32 cellular contexts compared by ENCODE assay signal in the genomic region with DNA sequence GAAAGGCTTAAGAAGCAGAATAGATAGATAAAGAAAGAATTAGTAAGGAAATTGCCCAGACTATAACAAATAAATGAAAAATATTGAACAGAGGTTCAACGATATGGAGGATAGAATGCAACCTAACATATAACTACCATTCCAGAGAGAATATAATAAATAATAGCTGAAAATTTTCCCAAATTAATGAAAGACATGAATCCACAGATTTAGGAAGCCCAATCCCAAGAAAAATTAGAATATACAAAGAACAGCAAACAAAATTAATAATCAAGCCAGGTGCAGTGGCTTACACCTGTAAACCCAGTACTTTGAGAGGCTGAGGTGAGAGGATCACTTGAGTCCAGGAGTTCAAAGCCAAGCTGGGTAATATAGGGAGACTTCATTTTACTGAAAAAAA. TPM values are rescaled to one million over a fixed set of nuclear protein-coding genes. Genes with fewer than 3 reads are reported as not detected.
A peak's percentile ranks its signal among the peaks of the same experiment; 100 is the strongest.
DNase-seq lines count a peak whose midpoint lies in the region; ATAC-seq, FAIRE-seq and TF ChIP-seq lines count a peak whose summit lies in the region.
"Had no signal": no experiment of that assay in that cellular context is flagged by ENCODE, and none has a peak within 500 bp of the region (broad histone marks: within the 10 kb centered on the region; RNA-seq: fewer than 3 reads in every experiment).

No MANE protein-coding gene starts in this region.

- H3K36me3 ChIP-seq in HEK293 (ENCODE audit: control insufficient read depth in 2 of 2, insufficient read depth in 1 of 2, low read length in 2 of 2) (no peaks in the 10 kb centered on the region), K562 (ENCODE audit: control insufficient read depth, insufficient read depth, low read length) (no peaks in the 10 kb centered on the region), trophoblast cell (ENCODE audit: control insufficient read depth in 1 of 2, insufficient read depth in 2 of 2, low read length in 2 of 2) (peaks cover 0 to 2% of the 10 kb centered on the region in 2 experiments)
- H3K36me3 ChIP-seq: BE2C; BLaER1; BLaER1 treated with 17β-estradiol and CSF1 and Interleukin-3, amounts not matched to agents 10 nM and 100 nM had no signal

- intact Hi-C loops in K562 (cut with micrococcal nuclease) = no loop called here

- H3K9me3 ChIP-seq in HEK293 (ENCODE audit: control insufficient read depth, insufficient read depth, low read depth, low read length) (no peaks in the 10 kb centered on the region), K562 (replicated peaks; ENCODE audit: control insufficient read depth, insufficient read depth, low read depth, low read length) (no peaks in the 10 kb centered on the region), trophoblast cell (ENCODE audit: insufficient read depth, low read depth, low read length) (peaks cover 2% of the 10 kb centered on the region)
- H3K9me3 ChIP-seq: BE2C had no signal

- no peak for TF ChIP-seq RAD21 in K562 (CRISPR knock-in tag; conservative IDR thresholded peaks at IDR 0.05 in 1 of 2, IDR thresholded peaks at IDR 0.05 in 1 of 2)

- H2BK12ac ChIP-seq in trophoblast cell (ENCODE audit: low read length) = peak overlapping the region; percentile 40

- no peak for FAIRE-seq in K562 (lab: Jason Lieb, UNC)
- FAIRE-seq: A204.1, A549, D721Med had no signal

- H4K91ac ChIP-seq in trophoblast cell (ENCODE audit: low read depth, low read length) = no peak overlapping the region

- CTCF ChIA-PET in HEK293 (lab: Yijun Ruan, JAX) (no interaction called here), K562 (lab: Yijun Ruan, JAX; ENCODE audit: low intra/inter-chr PET ratio) (no interaction called here)

- H3K4me2 ChIP-seq in K562 (ENCODE audit: insufficient read depth, low read length) (no peak overlapping the region), trophoblast cell (ENCODE audit: low read length) (no peak overlapping the region)
- H3K4me2 ChIP-seq: A549; BLaER1; BLaER1 treated with 17β-estradiol and CSF1 and Interleukin-3, amounts not matched to agents 10 nM and 100 nM had no signal

- H3K4me1 ChIP-seq in HEK293 (ENCODE audit: control insufficient read depth, insufficient read depth, low read length) = no peaks in the 10 kb centered on the region
- no peaks in the 10 kb centered on the region for H3K4me1 ChIP-seq in K562 (replicated peaks in 1 of 2; ENCODE audit: control insufficient read depth in 2 of 2, insufficient read depth in 2 of 2, low read length in 2 of 2)
- peaks cover 4 to 5% of the 10 kb centered on the region in 2 experiments for H3K4me1 ChIP-seq in trophoblast cell (ENCODE audit: control insufficient read depth in 1 of 2, insufficient read depth in 2 of 2, low read length in 2 of 2)
- H3K4me1 ChIP-seq: A549; BE2C; BLaER1; BLaER1 treated with 17β-estradiol and CSF1 and Interleukin-3, amounts not matched to agents 10 nM and 100 nM had no signal

- no peak overlapping the region for H2BK5ac ChIP-seq in trophoblast cell (ENCODE audit: low read depth, low read length, poor library complexity)

- no peaks in the 10 kb centered on the region for H3K27me3 ChIP-seq in K562 (ENCODE audit: control insufficient read depth in 2 of 2, insufficient read depth in 2 of 2, low read length in 2 of 2)
- no peaks in the 10 kb centered on the region for H3K27me3 ChIP-seq in trophoblast cell (ENCODE audit: insufficient read depth, low read length)
- H3K27me3 ChIP-seq: BE2C; BLaER1; BLaER1 treated with 17β-estradiol and CSF1 and Interleukin-3, amounts not matched to agents 10 nM and 100 nM had no signal

- TF ChIP-seq EP300 in K562 (IDR thresholded peaks at IDR 0.05; ENCODE audit: low read length) = no peak

- H3K27ac ChIP-seq in HEK293 (ENCODE audit: extremely low read depth, low read depth, low read length) (no peak overlapping the region), K562 (ENCODE audit: extremely low read depth, low read depth, low read length) (no peak overlapping the region), trophoblast cell (ENCODE audit: low read depth, low read length) (no peak overlapping the region)
- H3K27ac ChIP-seq: 22Rv1; A549; BLaER1; BLaER1 treated with 17β-estradiol and CSF1 and Interleukin-3, amounts not matched to agents 10 nM and 100 nM; C4-2B had no signal

- no peak overlapping the region for H3K14ac ChIP-seq in trophoblast cell (ENCODE audit: low read length)

- H2AK5ac ChIP-seq in trophoblast cell (ENCODE audit: low read length) = no peak overlapping the region

- H4K8ac ChIP-seq in trophoblast cell (ENCODE audit: low read depth, low read length) = no peak overlapping the region

- H2BK120ac ChIP-seq in trophoblast cell (ENCODE audit: insufficient read depth, low read length, poor library complexity) = no peak overlapping the region

- H3K9me1 ChIP-seq in K562 (ENCODE audit: control insufficient read depth, insufficient read depth, low read length) = no peaks in the 10 kb centered on the region

- POLR2A ChIA-PET in HEK293 (lab: Yijun Ruan, JAX) = no interaction called here
- POLR2A ChIA-PET in K562 (lab: Yijun Ruan, JAX) = interaction anchor here (0.6 kb wide), 1 partner anchor 26 kb away, joined by 4 read pairs; no protein-coding TSS in a partner anchor

- DNase-seq in K562 (ENCODE audit: extremely low read depth in 1 of 4, low spot score in 3 of 4) (no peak), trophoblast cell (no peak), kidney glomerular epithelial cell (lab: John Stamatoyannopoulos, UW) (no peak)
- DNase-seq: 8988T; ACHN; AML-193; BE2C; C1 segment of cervical spinal cord; Calu3; CD4-positive, alpha-beta memory T cell; CD4-positive, alpha-beta T cell; CD4-positive, CD25-positive, alpha-beta regulatory T cell; CD8-positive, alpha-beta memory T cell; CD8-positive, alpha-beta T cell; COR-L47; DMS 273 treated with DMSO at 0.1 percent for 48 hours; DMS153; DMS53; DMS79; DMS79 treated with DMSO at 0.1 percent for 48 hours; DND-41; EL had no signal

- no peaks in the 10 kb centered on the region for H3K79me2 ChIP-seq in K562 (ENCODE audit: control insufficient read depth, insufficient read depth, low read length)
- no peaks in the 10 kb centered on the region for H3K79me2 ChIP-seq in trophoblast cell (ENCODE audit: control insufficient read depth, insufficient read depth, low read length, poor library complexity)

- TF ChIP-seq CTCF in HEK293 (tag by site-specific recombination; IDR thresholded peaks at IDR 0.05) (no peak), K562 (IDR thresholded peaks at IDR 0.05 in 2 of 3, conservative IDR thresholded peaks at IDR 0.05 in 1 of 3; ENCODE audit: insufficient read depth in 2 of 3, low read depth in 1 of 3, low read length in 3 of 3) (no peak)

- no peak for TF ChIP-seq POLR2A in K562 (conservative IDR thresholded peaks at IDR 0.05)

- H3K4ac ChIP-seq in trophoblast cell (ENCODE audit: low read depth, low read length) = no peak overlapping the region

- no peaks in the 10 kb centered on the region for H3K79me1 ChIP-seq in trophoblast cell (ENCODE audit: low read length)

- H3K23ac ChIP-seq in trophoblast cell (ENCODE audit: low read length) = no peak overlapping the region

- WGBS in K562 (ENCODE audit: insufficient coverage, low coverage, missing lambda C conversion rate) = 13% methylated on average over 1 of the region's 1 CpG
- WGBS in trophoblast cell (ENCODE audit: extremely low coverage, insufficient coverage, insufficient read length) = no CpG with 5 or more reads among the region's 1 CpG

- ATAC-seq in K562 = no peak
- ATAC-seq in HG03442 (IDR thresholded peaks at IDR 0.05; ENCODE audit: unreplicated experiment) = no peak
- no peak for ATAC-seq in HG03039 (IDR thresholded peaks at IDR 0.05; ENCODE audit: unreplicated experiment)
- ATAC-seq: A549; CD8-positive, alpha-beta T cell had no signal

- in situ Hi-C loops in K562 (cut with MboI) = no loop called here

- no peak overlapping the region for H2AFZ ChIP-seq in K562 (ENCODE audit: low read depth, low read length)
- no peak overlapping the region for H2AFZ ChIP-seq in trophoblast cell (ENCODE audit: insufficient read depth, low read length, poor library complexity)

- no peak overlapping the region for H4K12ac ChIP-seq in trophoblast cell (ENCODE audit: low read depth, low read length)

- H3K9ac ChIP-seq in K562 (ENCODE audit: insufficient read depth in 1 of 2, low read depth in 2 of 2, low read length in 2 of 2) (no peak overlapping the region), trophoblast cell (ENCODE audit: low read length) (no peak overlapping the region)
- H3K9ac ChIP-seq: BLaER1; BLaER1 treated with 17β-estradiol and CSF1 and Interleukin-3, amounts not matched to agents 10 nM and 100 nM had no signal

- H3K18ac ChIP-seq in trophoblast cell (ENCODE audit: low read length) = no peak overlapping the region

- no TSS peak for BruUV-seq in K562 (replicated peaks; lab: Mats Ljungman, UMichigan)

- no peaks in the 10 kb centered on the region for H4K20me1 ChIP-seq in K562 (replicated peaks; ENCODE audit: control insufficient read depth, insufficient read depth, low read length)
- H4K20me1 ChIP-seq: BLaER1; BLaER1 treated with 17β-estradiol and CSF1 and Interleukin-3, amounts not matched to agents 10 nM and 100 nM had no signal

- H3K4me3 ChIP-seq in HEK293 (ENCODE audit: low read depth, low read length) = no peak overlapping the region
- H3K4me3 ChIP-seq in K562 = no peak overlapping the region
- H3K4me3 ChIP-seq in trophoblast cell (ENCODE audit: low read depth, low read length) = no peak overlapping the region
- H3K4me3 ChIP-seq: A549; BLaER1; BLaER1 treated with 17β-estradiol and CSF1 and Interleukin-3, amounts not matched to agents 10 nM and 100 nM had no signal

TF ChIP-seq in HEK293, 187 proteins besides CTCF, POLR2A, EP300 and RAD21 (continues in another document):
- no peak for TF ChIP-seq ZFP37 (tag by site-specific recombination; IDR thresholded peaks at IDR 0.05)

RNA-seq across cellular contexts. Expression of a gene that starts 27.8 kb away (rescaled TPM):
- 66.1 and 149 TPM in 2 replicates for total RNA-seq in K562 (2011; cell fraction: chromatin; rRNA removed; ENCODE audit: low replicate concordance)
- total RNA-seq in K562 (2011; cell fraction: nucleolus; rRNA removed) = 49.7 and 55.7 TPM in 2 replicates
- total RNA-seq in K562 (2011; cell fraction: nucleoplasm; rRNA removed) = 73.5 and 100 TPM in 2 replicates
- 18.4 and 19.9 TPM in 2 replicates for total RNA-seq in K562 (2014; rRNA removed)
- 22.1 and 26.4 TPM in 2 replicates for total RNA-seq in K562 (2014; rRNA removed; fragmentation: Illumina TruSeq; extraction: Trizol)
- 31.1 and 32.8 TPM in 2 replicates for total RNA-seq in K562 (2015; rRNA removed; fragmentation: Illumina TruSeq; extraction: Trizol)
- 22.1 and 24.6 TPM in 2 replicates for total RNA-seq in K562 (2021)
- polyA plus RNA-seq in K562 (2011; rRNA removed) = 17.9 and 19.7 TPM in 2 replicates
- polyA plus RNA-seq in K562 (2011; cell fraction: cytosol; rRNA removed) = 5.5 and 9.3 TPM in 2 replicates
- polyA plus RNA-seq in K562 (2011; cell fraction: nucleus; rRNA removed) = 17.5 and 20.3 TPM in 2 replicates
- polyA plus RNA-seq in K562 (2012) = 7.5 and 10.7 TPM in 2 replicates
- polyA plus RNA-seq in K562 (2014; fragmentation: Illumina TruSeq; extraction: Trizol) = 10.3 and 10.7 TPM in 2 replicates
- polyA plus RNA-seq in K562 (2014; fragmentation: Nextera tagmentation; extraction: Ambion mirVana) = 1 to 10 TPM; 5.0 to 8.7 TPM
- polyA plus RNA-seq in K562 (2014; rRNA removed) = 9.4 and 12.0 TPM in 2 replicates
- 54.7 and 58.9 TPM in 2 replicates for polyA minus RNA-seq in K562 (2011; rRNA and poly(A)+ RNA removed)
- polyA minus RNA-seq in K562 (2011; cell fraction: cytosol; rRNA and poly(A)+ RNA removed) = 16.2 and 16.4 TPM in 2 replicates
- polyA minus RNA-seq in K562 (2011; cell fraction: nucleus; rRNA and poly(A)+ RNA removed) = 48.3 and 63.5 TPM in 2 replicates
- polyA plus RNA-seq in trophoblast cell (2013) = 10.2 and 11.3 TPM in 2 replicates
